Comparison of ENCODE assay signal across 19 cellular contexts in genomic region chr3:102024270-102024904, GRCh38.
A peak's percentile ranks its signal among the peaks of the same experiment; 100 is the strongest.
DNase-seq lines count a peak whose midpoint lies in the region; ATAC-seq and TF ChIP-seq lines count a peak whose summit lies in the region.
"Had no signal": no experiment of that assay in that cellular context is flagged by ENCODE, and none has a peak within 500 bp of the region (broad histone marks: within the 10 kb centered on the region; RNA-seq: fewer than 3 reads in every experiment).

No MANE protein-coding gene starts in this region.

- H3K4me1 ChIP-seq in prostate gland (replicated peaks): no peaks in the 10 kb centered on the region
- H3K4me1 ChIP-seq: body of pancreas, pancreas had no signal

- CTCF ChIA-PET in activated CD4-positive, alpha-beta T cell treated with anti-CD3 and anti-CD28 coated beads for 36 hours (lab: Charles Lee): interaction anchor here (0.6 to 0.9 kb wide), 4 partner anchors 69 to 223 kb away, joined by 3 to 4 read pairs (median 3); no protein-coding TSS in a partner anchor

- H3K9me3 Mint-ChIP-seq in activated CD4-positive, alpha-beta T cell treated with anti-CD3 and anti-CD28 coated beads for 36 hours (ENCODE audit: low read depth): peaks cover 3% of the 10 kb centered on the region
- peaks cover 9% of the 10 kb centered on the region for H3K9me3 Mint-ChIP-seq in activated CD4-positive, alpha-beta T cell treated with anti-CD3 and anti-CD28 coated beads, Interleukin-2, amount 10 ng/mL, durations not matched to agents 24 days and 14 days
- H3K9me3 Mint-ChIP-seq in activated naive CD4-positive, alpha-beta T cell treated with anti-CD3 and anti-CD28 coated beads, Interleukin-2, amount 50 U/mL, for 24 hours: no peaks in the 10 kb centered on the region
- H3K9me3 Mint-ChIP-seq: type B pancreatic cell had no signal

- peaks cover 17% of the 10 kb centered on the region for H3K4me1 Mint-ChIP-seq in activated CD4-positive, alpha-beta T cell treated with anti-CD3 and anti-CD28 coated beads for 36 hours
- H3K4me1 Mint-ChIP-seq in activated CD4-positive, alpha-beta T cell treated with anti-CD3 and anti-CD28 coated beads, Interleukin-2, amount 10 ng/mL, durations not matched to agents 24 days and 14 days: peaks cover 2% of the 10 kb centered on the region
- peaks cover 15% of the 10 kb centered on the region for H3K4me1 Mint-ChIP-seq in activated naive CD4-positive, alpha-beta T cell treated with anti-CD3 and anti-CD28 coated beads, Interleukin-2, amount 50 U/mL, for 24 hours
- H3K4me1 Mint-ChIP-seq: T-helper 17 cell had no signal

- no peak overlapping the region for H3K4me3 ChIP-seq in prostate gland
- H3K4me3 ChIP-seq: body of pancreas, coronary artery, pancreas, SJCRH30 had no signal

- H3K9me3 ChIP-seq in prostate gland: no peaks in the 10 kb centered on the region
- H3K9me3 ChIP-seq: body of pancreas, pancreas, SJCRH30 had no signal

- peak; percentile 52 for DNase-seq in activated CD4-positive, alpha-beta T cell treated with anti-CD3 and anti-CD28 coated beads for 36 hours
- no peak for DNase-seq in activated CD4-positive, alpha-beta T cell treated with anti-CD3 and anti-CD28 coated beads, Interleukin-2, amount 10 ng/mL, durations not matched to agents 24 days and 14 days
- DNase-seq in stimulated activated CD4-positive, alpha-beta T cell treated with anti-CD3 and anti-CD28 coated beads, Interleukin-4, amount 100 ng/mL, for 1 hour: peak; percentile 13
- DNase-seq in prostate gland (ENCODE audit: low spot score) (no peak), H4 (ENCODE audit: low spot score) (no peak), SK-N-DZ (ENCODE audit: low spot score) (no peak)
- DNase-seq: body of pancreas; C1 segment of cervical spinal cord; mesenchymal stem cell; naive thymus-derived CD8-positive, alpha-beta T cell; NCI-H1105 treated with DMSO at 0.1 percent for 48 hours; pancreas; SJCRH30; T-helper 17 cell had no signal

- TF ChIP-seq POLR2A in prostate gland (IDR thresholded peaks at IDR 0.05): no peak

- H3K36me3 Mint-ChIP-seq in activated CD4-positive, alpha-beta T cell treated with anti-CD3 and anti-CD28 coated beads for 36 hours (ENCODE audit: low read depth): no peaks in the 10 kb centered on the region
- H3K36me3 Mint-ChIP-seq in activated CD4-positive, alpha-beta T cell treated with anti-CD3 and anti-CD28 coated beads, Interleukin-2, amount 10 ng/mL, durations not matched to agents 24 days and 14 days (ENCODE audit: low read depth): no peaks in the 10 kb centered on the region
- H3K36me3 Mint-ChIP-seq in activated naive CD4-positive, alpha-beta T cell treated with anti-CD3 and anti-CD28 coated beads, Interleukin-2, amount 50 U/mL, for 24 hours: no peaks in the 10 kb centered on the region
- H3K36me3 Mint-ChIP-seq: type B pancreatic cell had no signal

- peak; percentile 96 for ATAC-seq in activated CD4-positive, alpha-beta T cell treated with anti-CD3 and anti-CD28 coated beads for 36 hours
- peak; percentile 71 for ATAC-seq in HG02759 (IDR thresholded peaks at IDR 0.05; ENCODE audit: unreplicated experiment)
- ATAC-seq: body of pancreas; naive thymus-derived CD8-positive, alpha-beta T cell; pancreas; T-helper 17 cell had no signal

- no peak overlapping the region for H3K4me3 Mint-ChIP-seq in activated CD4-positive, alpha-beta T cell treated with anti-CD3 and anti-CD28 coated beads for 36 hours
- no peak overlapping the region for H3K4me3 Mint-ChIP-seq in activated CD4-positive, alpha-beta T cell treated with anti-CD3 and anti-CD28 coated beads, Interleukin-2, amount 10 ng/mL, durations not matched to agents 24 days and 14 days
- no peak overlapping the region for H3K4me3 Mint-ChIP-seq in activated naive CD4-positive, alpha-beta T cell treated with anti-CD3 and anti-CD28 coated beads, Interleukin-2, amount 50 U/mL, for 24 hours
- H3K4me3 Mint-ChIP-seq: activated naive CD8-positive, alpha-beta T cell; naive thymus-derived CD8-positive, alpha-beta T cell; type B pancreatic cell had no signal

- intact Hi-C loops in activated CD4-positive, alpha-beta T cell treated with anti-CD3 and anti-CD28 coated beads for 36 hours (cut with DNase I, micrococcal nuclease): loop anchor here in 1 of 2 experiments (1.0 to 2.0 kb wide), 2 partner anchors 36 to 68 kb away; no protein-coding TSS in a partner anchor
- intact Hi-C loops in activated CD4-positive, alpha-beta T cell treated with anti-CD3 and anti-CD28 coated beads, Interleukin-2, amount 10 ng/mL, durations not matched to agents 24 days and 14 days (cut with micrococcal nuclease): no loop called here
- intact Hi-C loops in prostate gland (cut with DNase I): no loop called here

- H3K27me3 ChIP-seq in prostate gland (replicated peaks; ENCODE audit: insufficient read depth): no peaks in the 10 kb centered on the region
- H3K27me3 ChIP-seq: body of pancreas, pancreas, SJCRH30 had no signal

- no peaks in the 10 kb centered on the region for H3K27me3 Mint-ChIP-seq in activated CD4-positive, alpha-beta T cell treated with anti-CD3 and anti-CD28 coated beads for 36 hours
- peaks cover 16% of the 10 kb centered on the region for H3K27me3 Mint-ChIP-seq in activated CD4-positive, alpha-beta T cell treated with anti-CD3 and anti-CD28 coated beads, Interleukin-2, amount 10 ng/mL, durations not matched to agents 24 days and 14 days
- H3K27me3 Mint-ChIP-seq in activated naive CD4-positive, alpha-beta T cell treated with anti-CD3 and anti-CD28 coated beads, Interleukin-2, amount 50 U/mL, for 24 hours: no peaks in the 10 kb centered on the region
- H3K27me3 Mint-ChIP-seq: activated naive CD8-positive, alpha-beta T cell; naive thymus-derived CD8-positive, alpha-beta T cell; type B pancreatic cell had no signal

- POLR2A ChIA-PET in activated CD4-positive, alpha-beta T cell treated with anti-CD3 and anti-CD28 coated beads for 36 hours (lab: Charles Lee): interaction anchor here (1.1 kb wide), 1 partner anchor 175 kb away, joined by 3 read pairs; the partner anchor contains the start of gene NFKBIZ

- no peaks in the 10 kb centered on the region for H3K36me3 ChIP-seq in prostate gland
- H3K36me3 ChIP-seq: pancreas, SJCRH30 had no signal

- no peak overlapping the region for H3K27ac ChIP-seq in prostate gland
- H3K27ac ChIP-seq: body of pancreas, coronary artery, pancreas, SJCRH30 had no signal

- no peak overlapping the region for H3K27ac Mint-ChIP-seq in activated CD4-positive, alpha-beta T cell treated with anti-CD3 and anti-CD28 coated beads for 36 hours
- no peak overlapping the region for H3K27ac Mint-ChIP-seq in activated CD4-positive, alpha-beta T cell treated with anti-CD3 and anti-CD28 coated beads, Interleukin-2, amount 10 ng/mL, durations not matched to agents 24 days and 14 days
- H3K27ac Mint-ChIP-seq in activated naive CD4-positive, alpha-beta T cell treated with anti-CD3 and anti-CD28 coated beads, Interleukin-2, amount 50 U/mL, for 24 hours: peak overlapping the region; percentile 56
- H3K27ac Mint-ChIP-seq: activated naive CD8-positive, alpha-beta T cell; T-helper 17 cell; type B pancreatic cell had no signal

- no peak for TF ChIP-seq CTCF in prostate gland (IDR thresholded peaks at IDR 0.05)

Comparison
In these comparisons a context has a peak if more than half of its experiments do, and no peak if none do; other contexts are left out.
1. DNase-seq: peak in activated CD4-positive, alpha-beta T cell treated with anti-CD3 and anti-CD28 coated beads for 36 hours (single experiment) and stimulated activated CD4-positive, alpha-beta T cell treated with anti-CD3 and anti-CD28 coated beads, Interleukin-4, amount 100 ng/mL, for 1 hour (single experiment); none in activated CD4-positive, alpha-beta T cell treated with anti-CD3 and anti-CD28 coated beads, Interleukin-2, amount 10 ng/mL, durations not matched to agents 24 days and 14 days (single experiment), prostate gland (single experiment), H4 (single experiment) and SK-N-DZ (single experiment).